1 cellular context compared by ENCODE assay signal in genomic region chr16:23500866-23501234, GRCh38.
TF ChIP-seq lines count a peak whose summit lies in the region.

No MANE protein-coding gene starts in this region.

TF ChIP-seq in K562, 482 proteins besides CTCF, POLR2A, EP300 and RAD21:
- TF ChIP-seq CEBPB (tag; IDR thresholded peaks at IDR 0.05): 0 out of 2 replicates have a peak, but pooled peaks have one; percentile 15
- no peak for TF ChIP-seq NR1H2 (CRISPR knock-in tag; IDR thresholded peaks at IDR 0.05)
- no peak for TF ChIP-seq ZNF696 (CRISPR knock-in tag; conservative IDR thresholded peaks at IDR 0.05)
